Comparison of ENCODE assay signal across 9 cellular contexts in genomic region chr3:12875857-12876451, GRCh38. TPM values are rescaled to one million over a fixed set of nuclear protein-coding genes. Genes with fewer than 3 reads are reported as not detected.
A peak's percentile ranks its signal among the peaks of the same experiment; 100 is the strongest.
DNase-seq lines count a peak whose midpoint lies in the region; ATAC-seq and TF ChIP-seq lines count a peak whose summit lies in the region.
"Had no signal": no experiment of that assay in that cellular context is flagged by ENCODE, and none has a peak within 500 bp of the region (broad histone marks: within the 10 kb centered on the region; RNA-seq: fewer than 3 reads in every experiment).

No MANE protein-coding gene starts in this region.

- TF ChIP-seq CTCF in BJ (IDR thresholded peaks at IDR 0.05; ENCODE audit: insufficient read depth, low read depth, low read length) (peak; percentile 44), H9 (conservative IDR thresholded peaks at IDR 0.05) (peak; percentile 72), tibial artery (IDR thresholded peaks at IDR 0.05) (no peak)

- no peaks in the 10 kb centered on the region for H3K36me3 Mint-ChIP-seq in H9 (ENCODE audit: insufficient read depth in 1 of 3, low read depth in 3 of 3)
- H3K36me3 Mint-ChIP-seq: brain had no signal

- H4K5ac ChIP-seq in H9 (ENCODE audit: insufficient read length, low read depth, low read length): no peak overlapping the region

- H3K4me2 ChIP-seq in H9 (ENCODE audit: insufficient read depth, insufficient read length, low read length): no peak overlapping the region

- no peak overlapping the region for H3K27ac ChIP-seq in H9 (ENCODE audit: insufficient read length, low read depth, low read length)
- no peak overlapping the region for H3K27ac ChIP-seq in tibial artery

- no peaks in the 10 kb centered on the region for H3K9me3 ChIP-seq in H9 (ENCODE audit: control insufficient read depth, low read depth, low read length)
- H3K9me3 ChIP-seq in tibial artery: no peaks in the 10 kb centered on the region

- no peak overlapping the region for H2BK120ac ChIP-seq in H9 (ENCODE audit: low read depth, low read length, poor library complexity, severe bottlenecking)

- H4K20me1 ChIP-seq in H9 (ENCODE audit: control insufficient read depth, insufficient read depth, insufficient read length): no peaks in the 10 kb centered on the region

- no peaks in the 10 kb centered on the region for H3K4me1 ChIP-seq in H9 (ENCODE audit: insufficient read depth, low read length)
- peaks cover 0 to 12% (median 8%) of the 10 kb centered on the region in 4 donors for H3K4me1 ChIP-seq in tibial artery

- H2AK5ac ChIP-seq in H9 (ENCODE audit: insufficient read length, low read length): no peak overlapping the region

- peak overlapping the region; percentile 59 to 73; a peak in 4 of 5 replicates for H3K4me3 Mint-ChIP-seq in H9

- no peak overlapping the region for H2BK5ac ChIP-seq in H9 (ENCODE audit: insufficient read length, low read length)

- no peaks in the 10 kb centered on the region for H3K9me3 Mint-ChIP-seq in H9

- POLR2A ChIA-PET in BJ (lab: Charles Lee): no interaction called here

- peaks cover 60% of the 10 kb centered on the region for H3K27me3 Mint-ChIP-seq in H9 (ENCODE audit: low read depth)
- H3K27me3 Mint-ChIP-seq: brain had no signal

- H3K27me3 ChIP-seq in BJ (ENCODE audit: control insufficient read depth, insufficient read depth, low read length): no peaks in the 10 kb centered on the region; the same call in 1 of the 2 replicates
- no peaks in the 10 kb centered on the region for H3K27me3 ChIP-seq in H9 (ENCODE audit: insufficient read depth, low read length)
- H3K27me3 ChIP-seq in tibial artery: peaks cover 0 to 8% of the 10 kb centered on the region in 2 donors

- no peaks in the 10 kb centered on the region for H3K79me1 ChIP-seq in H9 (ENCODE audit: insufficient read depth, low read depth, low read length, poor library complexity, severe bottlenecking)

- H3K27ac Mint-ChIP-seq in H9: no peak overlapping the region

- H2BK12ac ChIP-seq in H9 (ENCODE audit: insufficient read length, low read depth, low read length): no peak overlapping the region

- no peaks in the 10 kb centered on the region for H3K23me2 ChIP-seq in H9 (ENCODE audit: insufficient read length, low read depth, low read length, poor library complexity, severe bottlenecking)

- no peak overlapping the region for H2AFZ ChIP-seq in H9 (ENCODE audit: low read length)

- H2BK15ac ChIP-seq in H9 (ENCODE audit: low read depth, low read length): no peak overlapping the region

- H4K8ac ChIP-seq in H9 (replicated peaks; ENCODE audit: insufficient read length, low read depth, low read length): no peak overlapping the region

- H3K23ac ChIP-seq in H9 (ENCODE audit: insufficient read length, low read depth, low read length): no peak overlapping the region

- no peak overlapping the region for H3T11ph ChIP-seq in H9 (ENCODE audit: low read length)

- CTCF ChIA-PET in BJ (lab: Yijun Ruan, JAX): interaction anchor here (0.6 to 6.4 kb wide), 4 partner anchors 8 to 241 kb away, joined by 3 to 44 read pairs (median 5); no protein-coding TSS in a partner anchor

- H3K4me3 ChIP-seq in BJ (ENCODE audit: low read depth, low read length) (peak overlapping the region; percentile 32), tibial artery (peak overlapping the region; percentile 30 to 41)

- H3K36me3 ChIP-seq in BJ (ENCODE audit: control insufficient read depth, insufficient read depth, low read length): no peaks in the 10 kb centered on the region
- H3K36me3 ChIP-seq in tibial artery: no peaks in the 10 kb centered on the region

- WGBS in H9 (ENCODE audit: extremely low coverage, insufficient read length, low lambda C conversion rate): no CpG with 5 or more reads among the region's 47 CpGs

- no peaks in the 10 kb centered on the region for H3K79me2 ChIP-seq in H9 (ENCODE audit: insufficient read depth, low read length)

- peaks cover 7 to 16% of the 10 kb centered on the region in 2 experiments; a peak in 3 of 4 replicates for H3K4me1 Mint-ChIP-seq in H9

- H3K18ac ChIP-seq in H9 (ENCODE audit: insufficient read length, low read depth, low read length): no peak overlapping the region

- no peak overlapping the region for H2BK20ac ChIP-seq in H9 (ENCODE audit: low read depth, low read length, poor library complexity, severe bottlenecking)

- no peak overlapping the region for H3K9ac ChIP-seq in H9 (ENCODE audit: extremely low read depth, insufficient read length, low read length)

- intact Hi-C loops in tibial artery (cut with DNase I; ENCODE audit: low total_unique reads): no loop called here

- no peak overlapping the region for H3K4ac ChIP-seq in H9 (ENCODE audit: low read depth, low read length)

- no peak overlapping the region for H3K14ac ChIP-seq in H9 (ENCODE audit: insufficient read depth, low read length)

- DNase-seq in BJ (ENCODE audit: low read depth) (no peak), H9 (peak; percentile 94), amniotic epithelial cell (ENCODE audit: low read depth) (peak; percentile 21), iPS-NIHi11 (ENCODE audit: low spot score) (peak; percentile 93), tibial artery (no peak), NCI-H1436 (lab: John Stamatoyannopoulos, UW) (no peak), HK-2 (ENCODE audit: unreplicated experiment) (no peak)

- no peak overlapping the region for H4K91ac ChIP-seq in H9 (ENCODE audit: insufficient read length, low read depth, low read length)

- no peak for ATAC-seq in HG03045 (IDR thresholded peaks at IDR 0.05; ENCODE audit: unreplicated experiment)

- no peak overlapping the region for H3K56ac ChIP-seq in H9 (ENCODE audit: insufficient read length, low read depth, low read length)

RNA-seq across cellular contexts. Expression of gene RPL32, which starts 34.6 kb away (rescaled TPM):
- 3,018 and 4,118 TPM in 2 replicates for polyA plus RNA-seq in BJ (2011; rRNA removed)
- 571 and 926 TPM in 2 replicates for polyA minus RNA-seq in BJ (2011; rRNA and poly(A)+ RNA removed)
- 1,982 and 2,021 TPM in 2 replicates for total RNA-seq in H9 (2021)

Comparison
In these comparisons a context has a peak if more than half of its experiments do, and no peak if none do; other contexts are left out.
1. DNase-seq: peak in H9 (single experiment), amniotic epithelial cell (single experiment) and iPS-NIHi11 (single experiment); none in BJ (single experiment), tibial artery (0 of 2), NCI-H1436 (single experiment) and HK-2 (single experiment).
2. CTCF ChIP-seq: peak in BJ (single experiment) and H9 (single experiment); none in tibial artery (0 of 2).